In genomic region chr2:65527451-65528240, GRCh38 we compare ENCODE assay signal across 1 cellular context.
TF ChIP-seq lines count a peak whose summit lies in the region.

No MANE protein-coding gene starts in this region.

TF ChIP-seq in K562, 482 proteins besides CTCF, POLR2A, EP300 and RAD21 (continued from another document and continues in another):
- TF ChIP-seq TSHZ1 (CRISPR knock-in tag; IDR thresholded peaks at IDR 0.05): no peak
- no peak for TF ChIP-seq CHD1 (IDR thresholded peaks at IDR 0.05; ENCODE audit: low read length)
- peak; percentile 22 for TF ChIP-seq ZFP36 (IDR thresholded peaks at IDR 0.05; ENCODE audit: low read depth, low read length, partially characterized antibody)
- TF ChIP-seq ZNF778 (CRISPR knock-in tag; IDR thresholded peaks at IDR 0.05): no peak
- TF ChIP-seq SOX6 (IDR thresholded peaks at IDR 0.05): peak; percentile 70; the same call in 1 of the 2 replicates
- no peak for TF ChIP-seq ELF4 (CRISPR knock-in tag; IDR thresholded peaks at IDR 0.05)
- TF ChIP-seq HNRNPUL1 (IDR thresholded peaks at IDR 0.05; ENCODE audit: low read length): no peak
- no peak for TF ChIP-seq ZNF449 (CRISPR knock-in tag; IDR thresholded peaks at IDR 0.05)
- TF ChIP-seq ZBTB34 (CRISPR knock-in tag; IDR thresholded peaks at IDR 0.05): no peak
- peak; percentile 45; the same call in 1 of the 2 replicates for TF ChIP-seq CXXC5 (CRISPR knock-in tag; IDR thresholded peaks at IDR 0.05)
- TF ChIP-seq ZNF695 (CRISPR knock-in tag; IDR thresholded peaks at IDR 0.05): no peak
- no peak for TF ChIP-seq RBM39 (optimal IDR thresholded peaks at IDR 0.05; ENCODE audit: low read depth, low read length)
- TF ChIP-seq DIDO1 (tag; IDR thresholded peaks at IDR 0.05; ENCODE audit: low read depth): no peak
- TF ChIP-seq ZC3H11A (IDR thresholded peaks at IDR 0.05; ENCODE audit: low read depth, low read length): no peak
- TF ChIP-seq ZNF407 (IDR thresholded peaks at IDR 0.05; ENCODE audit: low read depth): no peak
- TF ChIP-seq USF1 (CRISPR knock-in tag; IDR thresholded peaks at IDR 0.05): no peak
- TF ChIP-seq PML (IDR thresholded peaks at IDR 0.05; ENCODE audit: low read length): no peak
- no peak for TF ChIP-seq SREBF1 (IDR thresholded peaks at IDR 0.05; ENCODE audit: borderline replicate concordance, low read depth, low read length)
- TF ChIP-seq ZEB2 (IDR thresholded peaks at IDR 0.05): peak; percentile 52; the same call in 1 of the 2 replicates
- TF ChIP-seq CBX2 (IDR thresholded peaks at IDR 0.05; ENCODE audit: insufficient read depth, low read length, poor library complexity, severe bottlenecking): no peak
- TF ChIP-seq PRPF4 (IDR thresholded peaks at IDR 0.05; ENCODE audit: insufficient read depth, low read depth, low read length, poor library complexity, severe bottlenecking): no peak
- no peak for TF ChIP-seq TARDBP (IDR thresholded peaks at IDR 0.05)
- peak; percentile 75 for TF ChIP-seq FOSL1 (tag; conservative IDR thresholded peaks at IDR 0.05)
- TF ChIP-seq IRF2 (CRISPR knock-in tag; IDR thresholded peaks at IDR 0.05): no peak
- TF ChIP-seq PHF21A (IDR thresholded peaks at IDR 0.05; ENCODE audit: borderline replicate concordance, low read depth): no peak
- TF ChIP-seq GATAD2B (IDR thresholded peaks at IDR 0.05; ENCODE audit: borderline replicate concordance): 0 out of 2 replicates have a peak, but pooled peaks have one; percentile 31
- TF ChIP-seq CREB5 (CRISPR knock-in tag; IDR thresholded peaks at IDR 0.05): no peak
- TF ChIP-seq PURB (CRISPR knock-in tag; IDR thresholded peaks at IDR 0.05; ENCODE audit: low read depth): no peak
- no peak for TF ChIP-seq NUFIP1 (IDR thresholded peaks at IDR 0.05; ENCODE audit: partially characterized antibody)
- TF ChIP-seq ZFPM2 (CRISPR knock-in tag; IDR thresholded peaks at IDR 0.05): no peak
- TF ChIP-seq MTA2 (IDR thresholded peaks at IDR 0.05; ENCODE audit: low read depth): no peak; the same call in 1 of the 2 replicates
- no peak for TF ChIP-seq SRSF9 (IDR thresholded peaks at IDR 0.05; ENCODE audit: borderline replicate concordance, low read depth, low read length)
- TF ChIP-seq STAT5B (CRISPR knock-in tag; IDR thresholded peaks at IDR 0.05): no peak
- TF ChIP-seq PTBP1 (IDR thresholded peaks at IDR 0.05; ENCODE audit: low read depth, low read length): no peak
- no peak for TF ChIP-seq TGIF2 (CRISPR knock-in tag; IDR thresholded peaks at IDR 0.05)
- TF ChIP-seq DACH1 (IDR thresholded peaks at IDR 0.05; ENCODE audit: partially characterized antibody): no peak
- peak in 1 of 2 experiments; percentile 68; a peak in 1 of 4 replicates for TF ChIP-seq TBL1XR1 (IDR thresholded peaks at IDR 0.05; ENCODE audit: low read length in 2 of 2)
- no peak for TF ChIP-seq MIER1 (IDR thresholded peaks at IDR 0.05; ENCODE audit: low read depth)
- TF ChIP-seq TBP (optimal IDR thresholded peaks at IDR 0.05; ENCODE audit: low read depth, low read length): no peak
- TF ChIP-seq TEAD1 (CRISPR knock-in tag; IDR thresholded peaks at IDR 0.05): 0 out of 4 replicates have a peak, but pooled peaks of 1 of the 2 experiments have one; percentile 2
- TF ChIP-seq ZNF395 (CRISPR knock-in tag; IDR thresholded peaks at IDR 0.05): no peak
- no peak for TF ChIP-seq FOXO4 (CRISPR knock-in tag; IDR thresholded peaks at IDR 0.05)
